7 cellular contexts compared by ENCODE assay signal in the genomic region with DNA sequence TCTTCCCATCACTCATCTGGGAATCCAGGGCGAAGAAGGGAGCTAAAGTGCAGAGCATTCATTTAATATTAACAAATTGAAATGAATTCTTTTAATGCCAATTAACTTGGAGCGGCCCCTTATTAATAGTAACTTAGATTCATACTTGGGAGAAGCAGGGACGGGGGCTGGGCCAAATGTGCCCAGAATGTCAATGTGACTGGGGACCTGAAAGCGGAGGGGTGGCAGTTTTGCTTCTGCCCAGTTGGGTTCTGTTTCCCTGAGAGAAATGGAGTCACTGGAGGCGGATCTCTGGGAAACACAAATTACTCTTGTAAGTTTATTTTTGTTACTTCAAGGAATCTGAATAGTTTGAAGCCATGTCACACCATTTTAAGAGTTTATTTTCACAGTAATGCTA.
DNase-seq lines count a peak whose midpoint lies in the region; ATAC-seq and TF ChIP-seq lines count a peak whose summit lies in the region.
"Not testable (repeated sequence)": the region's sequence is repeated elsewhere in the genome, so short reads cannot be mapped to it uniquely, and the experiment has no call there.

No MANE protein-coding gene starts in this region.

- not testable (repeated sequence) for H3K4me1 Mint-ChIP-seq in activated CD4-positive, alpha-beta T cell treated with anti-CD3 and anti-CD28 coated beads, Interleukin-2, amount 10 ng/mL, durations not matched to agents 24 days and 14 days

- peak; percentile 11 for DNase-seq in activated CD4-positive, alpha-beta T cell treated with anti-CD3 and anti-CD28 coated beads, Interleukin-2, amount 10 ng/mL, durations not matched to agents 24 days and 14 days
- DNase-seq in ascending aorta (ENCODE audit: low spot score in 2 of 2) (peak in 1 of 2 donors; percentile 87), esophagus muscularis mucosa (ENCODE audit: extremely low spot score) (peak; percentile 29), thoracic aorta (ENCODE audit: low spot score) (peak; percentile 10), tibial artery (peak in 1 of 2 donors; percentile 33), aorta (peak; percentile 59 to 77)
- not testable (repeated sequence) for DNase-seq in coronary artery (ENCODE audit: low spot score)

- not testable (repeated sequence) for TF ChIP-seq EP300 in esophagus muscularis mucosa (IDR thresholded peaks at IDR 0.05)

- 54% methylated on average over 5 of the region's 5 CpGs for WGBS in esophagus muscularis mucosa
- WGBS in aorta, 2 donors, result 9 to 16% methylated on average over 5 of the region's 5 CpGs

- H3K36me3 Mint-ChIP-seq in activated CD4-positive, alpha-beta T cell treated with anti-CD3 and anti-CD28 coated beads, Interleukin-2, amount 10 ng/mL, durations not matched to agents 24 days and 14 days (ENCODE audit: low read depth), result not testable (repeated sequence)

- H3K27ac Mint-ChIP-seq in activated CD4-positive, alpha-beta T cell treated with anti-CD3 and anti-CD28 coated beads, Interleukin-2, amount 10 ng/mL, durations not matched to agents 24 days and 14 days, result not testable (repeated sequence)

- H3K4me3 ChIP-seq in ascending aorta, result peak overlapping the region in 1 of 2 donors; percentile 29
- H3K4me3 ChIP-seq in coronary artery; esophagus muscularis mucosa; tibial artery; aorta (ENCODE audit: low read length in 2 of 2): not testable (repeated sequence)
- H3K4me3 ChIP-seq in thoracic aorta, result peak overlapping the region; percentile 52

- not testable (repeated sequence) for H3K4me1 ChIP-seq in ascending aorta; aorta (ENCODE audit: control insufficient read depth in 1 of 2, insufficient read depth in 2 of 2, low read length in 2 of 2)
- H3K4me1 ChIP-seq in esophagus muscularis mucosa, result peaks cover 0 to 10% (median 0%) of the 10 kb centered on the region in 4 donors
- H3K4me1 ChIP-seq in thoracic aorta (ENCODE audit: control insufficient read depth in 1 of 2, low read depth in 2 of 2), result peaks cover 11 to 25% of the 10 kb centered on the region in 2 donors
- peaks cover 0 to 58% (median 3%) of the 10 kb centered on the region in 4 donors for H3K4me1 ChIP-seq in tibial artery

- intact Hi-C loops in activated CD4-positive, alpha-beta T cell treated with anti-CD3 and anti-CD28 coated beads, Interleukin-2, amount 10 ng/mL, durations not matched to agents 24 days and 14 days (cut with micrococcal nuclease); ascending aorta (cut with DNase I); esophagus muscularis mucosa (cut with DNase I); tibial artery (cut with DNase I; ENCODE audit: low total_unique reads); aorta (cut with DNase I): not testable (repeated sequence)

- not testable (repeated sequence) for H3K27me3 Mint-ChIP-seq in activated CD4-positive, alpha-beta T cell treated with anti-CD3 and anti-CD28 coated beads, Interleukin-2, amount 10 ng/mL, durations not matched to agents 24 days and 14 days

- H3K27me3 ChIP-seq in ascending aorta; esophagus muscularis mucosa; thoracic aorta (replicated peaks; ENCODE audit: insufficient read depth); tibial artery; aorta (ENCODE audit: control insufficient read depth in 1 of 2, insufficient read depth in 2 of 2, low read length in 1 of 2): not testable (repeated sequence)

- not testable (repeated sequence) for H3K9me3 ChIP-seq in ascending aorta; esophagus muscularis mucosa; thoracic aorta; tibial artery; aorta (ENCODE audit: control insufficient read depth, low read length)

- peak overlapping the region; percentile 83 to 93 for H3K27ac ChIP-seq in ascending aorta
- peak overlapping the region; percentile 49 to 90 for H3K27ac ChIP-seq in coronary artery
- peak overlapping the region in 1 of 4 donors; percentile 3 for H3K27ac ChIP-seq in esophagus muscularis mucosa (replicated peaks in 1 of 4)
- peak overlapping the region; percentile 86 to 96 for H3K27ac ChIP-seq in thoracic aorta
- peak overlapping the region; percentile 71 to 87 for H3K27ac ChIP-seq in tibial artery
- H3K27ac ChIP-seq in aorta (ENCODE audit: low read depth in 1 of 2, low read length in 2 of 2), result peak overlapping the region; percentile 61 to 67

- H3K4me3 Mint-ChIP-seq in activated CD4-positive, alpha-beta T cell treated with anti-CD3 and anti-CD28 coated beads, Interleukin-2, amount 10 ng/mL, durations not matched to agents 24 days and 14 days, result not testable (repeated sequence)

- not testable (repeated sequence) for H3K36me3 ChIP-seq in ascending aorta; esophagus muscularis mucosa; thoracic aorta; tibial artery; aorta (ENCODE audit: control insufficient read depth in 1 of 2, insufficient read depth in 2 of 2, low read length in 1 of 2)

- not testable (repeated sequence) for TF ChIP-seq CTCF in ascending aorta (IDR thresholded peaks at IDR 0.05); coronary artery (IDR thresholded peaks at IDR 0.05); esophagus muscularis mucosa (IDR thresholded peaks at IDR 0.05); thoracic aorta (IDR thresholded peaks at IDR 0.05); tibial artery (IDR thresholded peaks at IDR 0.05)

- H3K9me3 Mint-ChIP-seq in activated CD4-positive, alpha-beta T cell treated with anti-CD3 and anti-CD28 coated beads, Interleukin-2, amount 10 ng/mL, durations not matched to agents 24 days and 14 days, result not testable (repeated sequence)

- TF ChIP-seq POLR2A in esophagus muscularis mucosa (IDR thresholded peaks at IDR 0.05; ENCODE audit: low read depth), result not testable (repeated sequence)

- not testable (repeated sequence) for ATAC-seq in thoracic aorta (ENCODE audit: insufficient number of reproducible peaks, low FRiP score, low read depth); aorta (ENCODE audit: low FRiP score)
